In genomic region chr2:6429210-6429986, GRCh38 we compare ENCODE assay signal across 1 cellular context.
TF ChIP-seq lines count a peak whose summit lies in the region.

No MANE protein-coding gene starts in this region.

TF ChIP-seq in HepG2, 621 proteins besides CTCF, POLR2A, EP300 and RAD21 (continued from another document):
- TF ChIP-seq PRMT3 (CRISPR knock-in tag; IDR thresholded peaks at IDR 0.05; ENCODE audit: borderline replicate concordance, low read depth) = no peak
- no peak for TF ChIP-seq HNRNPH1 (optimal IDR thresholded peaks at IDR 0.05; ENCODE audit: low read depth, low read length)
- no peak for TF ChIP-seq ZNF296 (CRISPR knock-in tag; conservative IDR thresholded peaks at IDR 0.05)
- TF ChIP-seq ZNF781 (CRISPR knock-in tag; IDR thresholded peaks at IDR 0.05; ENCODE audit: borderline replicate concordance, not compliant biosample characterization) = no peak
- TF ChIP-seq SP2 (CRISPR knock-in tag; IDR thresholded peaks at IDR 0.05) = no peak
- TF ChIP-seq MED1 (CRISPR knock-in tag; IDR thresholded peaks at IDR 0.05) = no peak
- TF ChIP-seq CENPBD1 (CRISPR knock-in tag; IDR thresholded peaks at IDR 0.05; ENCODE audit: borderline replicate concordance, low read depth) = no peak
- TF ChIP-seq CREB1 (IDR thresholded peaks at IDR 0.05) = peak; percentile 97
- no peak for TF ChIP-seq CREB1 (CRISPR knock-in tag; IDR thresholded peaks at IDR 0.05)
- peak; percentile 96 for TF ChIP-seq ATF7 (IDR thresholded peaks at IDR 0.05)
- no peak for TF ChIP-seq ATF7 (CRISPR knock-in tag; IDR thresholded peaks at IDR 0.05)
- TF ChIP-seq ZBTB25 (CRISPR knock-in tag; IDR thresholded peaks at IDR 0.05) = no peak
